15 cellular contexts compared by ENCODE assay signal in genomic region chr2:189521686-189522434, GRCh38. TPM values are rescaled to one million over a fixed set of nuclear protein-coding genes. Genes with fewer than 3 reads are reported as not detected.
DNase-seq lines count a peak whose midpoint lies in the region; ATAC-seq, FAIRE-seq and TF ChIP-seq lines count a peak whose summit lies in the region.
"Had no signal": no experiment of that assay in that cellular context is flagged by ENCODE, and none has a peak within 500 bp of the region (broad histone marks: within the 10 kb centered on the region; RNA-seq: fewer than 3 reads in every experiment).

No MANE protein-coding gene starts in this region.

- peaks cover 48% of the 10 kb centered on the region for H3K4me1 Mint-ChIP-seq in dendritic cell treated with granulocyte-macrophage colony-stimulating factor and Interleukin-4, amounts not matched to agents 40 ng/mL and 50 ng/mL, for 4 days (ENCODE audit: low read depth)
- H3K4me1 Mint-ChIP-seq: nephron progenitor cell, T-helper 17 cell had no signal

- H3K27me3 ChIP-seq in small intestine (ENCODE audit: control insufficient read depth in 2 of 2, insufficient read depth in 2 of 2, low read length in 2 of 2): no peaks in the 10 kb centered on the region
- no peaks in the 10 kb centered on the region for H3K27me3 ChIP-seq in upper lobe of left lung

- H3K9me3 ChIP-seq in small intestine (ENCODE audit: control insufficient read depth, low read depth): no peaks in the 10 kb centered on the region
- H3K9me3 ChIP-seq in upper lobe of left lung: no peaks in the 10 kb centered on the region
- H3K9me3 ChIP-seq: thoracic aorta had no signal

- peaks cover 5 to 9% of the 10 kb centered on the region in 2 donors for H3K4me1 ChIP-seq in small intestine (ENCODE audit: control insufficient read depth in 2 of 2, insufficient read depth in 1 of 2, low read depth in 1 of 2, low read length in 1 of 2)
- peaks cover 0 to 10% (median 7%) of the 10 kb centered on the region in 4 donors for H3K4me1 ChIP-seq in upper lobe of left lung

- H3K9me3 Mint-ChIP-seq in dendritic cell treated with granulocyte-macrophage colony-stimulating factor and Interleukin-4, amounts not matched to agents 40 ng/mL and 50 ng/mL, for 4 days: peaks cover 13% of the 10 kb centered on the region
- H3K9me3 Mint-ChIP-seq: nephron progenitor cell had no signal

- peak; percentile 82 for DNase-seq in LNCaP clone FGC (ENCODE audit: low read depth)
- peak; percentile 31 for DNase-seq in small intestine
- no peak for DNase-seq in NCI-H2081 treated with DMSO at 0.1 percent for 48 hours (lab: John Stamatoyannopoulos, UW)
- DNase-seq in DMS153 treated with DMSO at 0.1 percent for 48 hours (lab: John Stamatoyannopoulos, UW; ENCODE audit: unreplicated experiment): no peak
- no peak for DNase-seq in OCI-M2 (lab: John Stamatoyannopoulos, UW; ENCODE audit: unreplicated experiment)
- no peak for DNase-seq in upper lobe of left lung
- DNase-seq: activated T-cell treated with anti-CD3 and anti-CD28 coated beads, Interleukin-2, amount 50 U/mL, for 1 hour; DMS 273 treated with DMSO at 0.1 percent for 48 hours; NCI-H82; nephron progenitor cell; stimulated activated CD4-positive, alpha-beta T cell treated with anti-CD3 and anti-CD28 coated beads, Interleukin-4, amount 100 ng/mL, for 1 hour; T-helper 17 cell had no signal

- H3K4me3 Mint-ChIP-seq in dendritic cell treated with granulocyte-macrophage colony-stimulating factor and Interleukin-4, amounts not matched to agents 40 ng/mL and 50 ng/mL, for 4 days: no peak overlapping the region
- H3K4me3 Mint-ChIP-seq: nephron progenitor cell, T-helper 17 cell had no signal

- no peak for FAIRE-seq in small intestine (lab: Jason Lieb, UNC)

- intact Hi-C loops in dendritic cell treated with granulocyte-macrophage colony-stimulating factor and Interleukin-4, amounts not matched to agents 40 ng/mL and 50 ng/mL, for 4 days (cut with micrococcal nuclease): no loop called here

- TF ChIP-seq CTCF in LNCaP clone FGC (IDR thresholded peaks at IDR 0.05; ENCODE audit: control insufficient read depth, extremely low read depth, insufficient read depth) (no peak), upper lobe of left lung (IDR thresholded peaks at IDR 0.05) (no peak)

- no peaks in the 10 kb centered on the region for H3K27me3 Mint-ChIP-seq in dendritic cell treated with granulocyte-macrophage colony-stimulating factor and Interleukin-4, amounts not matched to agents 40 ng/mL and 50 ng/mL, for 4 days
- H3K27me3 Mint-ChIP-seq: T-helper 17 cell had no signal

- peak overlapping the region; percentile 59 for H3K27ac Mint-ChIP-seq in dendritic cell treated with granulocyte-macrophage colony-stimulating factor and Interleukin-4, amounts not matched to agents 40 ng/mL and 50 ng/mL, for 4 days
- H3K27ac Mint-ChIP-seq: nephron progenitor cell, T-helper 17 cell had no signal

- H3K36me3 Mint-ChIP-seq in dendritic cell treated with granulocyte-macrophage colony-stimulating factor and Interleukin-4, amounts not matched to agents 40 ng/mL and 50 ng/mL, for 4 days (ENCODE audit: low read depth): peaks cover 7% of the 10 kb centered on the region

- TF ChIP-seq EP300 in upper lobe of left lung (IDR thresholded peaks at IDR 0.05): no peak

- no peak overlapping the region for H3K4me3 ChIP-seq in LNCaP clone FGC (ENCODE audit: low read depth, low read length)
- no peak overlapping the region for H3K4me3 ChIP-seq in small intestine (ENCODE audit: low read depth in 1 of 2, low read length in 2 of 2)
- H3K4me3 ChIP-seq in upper lobe of left lung: no peak overlapping the region
- H3K4me3 ChIP-seq: thoracic aorta had no signal

- 22 to 59% (median 55%) methylated on average over 2 of the region's 2 CpGs for WGBS in small intestine, 3 donors
- 76 to 81% methylated on average over 2 of the region's 2 CpGs for WGBS in upper lobe of left lung, 2 donors

- ATAC-seq in GM18519 (IDR thresholded peaks at IDR 0.05; ENCODE audit: low FRiP score, unreplicated experiment) (peak; percentile 57), upper lobe of left lung (ENCODE audit: low FRiP score in 2 of 2) (no peak)
- ATAC-seq: T-helper 17 cell had no signal

- peak overlapping the region; percentile 51 to 71 for H3K27ac ChIP-seq in small intestine (ENCODE audit: low read depth in 1 of 2, low read length in 1 of 2)
- no peak overlapping the region for H3K27ac ChIP-seq in upper lobe of left lung

- no peak for TF ChIP-seq POLR2A in upper lobe of left lung (IDR thresholded peaks at IDR 0.05)

- H3K36me3 ChIP-seq in small intestine (ENCODE audit: control insufficient read depth in 2 of 2, insufficient read depth in 2 of 2, low read length in 2 of 2) (no peaks in the 10 kb centered on the region), upper lobe of left lung (no peaks in the 10 kb centered on the region)
- H3K36me3 ChIP-seq: thoracic aorta had no signal

RNA-seq across cellular contexts. Expression of gene SLC40A1, which starts 58.7 kb away (rescaled TPM):
- 100 to 1,000 TPM in 1 of 3 donors, 10 to 100 TPM in 2; 72.6 to 212 (median 97.3) TPM for polyA plus RNA-seq in small intestine
- 100 to 1,000 TPM in 5 of 6 donors, 10 to 100 TPM in 1; 67.4 to 154 (median 131) TPM for total RNA-seq in upper lobe of left lung

Comparison
In these comparisons a context has a peak if more than half of its experiments do, and no peak if none do; other contexts are left out.
1. DNase-seq: peak in LNCaP clone FGC (single experiment) and small intestine (single experiment); none in NCI-H2081 treated with DMSO at 0.1 percent for 48 hours (single experiment), DMS153 treated with DMSO at 0.1 percent for 48 hours (single experiment), OCI-M2 (single experiment) and upper lobe of left lung (0 of 2).
2. H3K27ac ChIP-seq: peak in small intestine (2 of 2); none in upper lobe of left lung (0 of 4).